1 cellular context compared by ENCODE assay signal in the genomic region with DNA sequence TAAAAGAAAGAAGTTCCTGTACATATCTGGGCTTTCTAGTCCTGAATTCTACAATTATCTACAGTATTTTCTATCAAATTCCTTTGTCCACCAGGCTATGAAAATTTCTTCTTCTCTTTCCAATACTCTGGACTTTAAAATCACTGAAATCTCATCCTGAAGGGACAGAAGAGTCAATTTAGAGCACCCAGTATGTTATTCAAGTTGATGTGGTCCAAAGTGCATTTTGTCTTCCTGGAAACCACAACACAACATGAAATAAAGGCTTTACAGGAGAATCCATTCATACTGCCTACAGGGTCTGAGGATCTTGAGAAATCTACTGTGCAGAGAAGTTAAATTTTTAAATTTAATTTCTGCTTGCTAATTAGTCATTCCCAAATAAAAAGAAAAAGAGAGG.
TF ChIP-seq lines count a peak whose summit lies in the region.

No MANE protein-coding gene starts in this region.

TF ChIP-seq in SK-N-SH, 30 proteins besides CTCF, POLR2A, EP300 and RAD21:
- TF ChIP-seq REST (IDR thresholded peaks at IDR 0.05; ENCODE audit: low read depth, low read length) (no peak), CHD2 (IDR thresholded peaks at IDR 0.05; ENCODE audit: low read length, partially characterized antibody) (no peak), RFX5 (IDR thresholded peaks at IDR 0.05; ENCODE audit: low read length) (no peak)
